8 cellular contexts compared by ENCODE assay signal in the genomic region with DNA sequence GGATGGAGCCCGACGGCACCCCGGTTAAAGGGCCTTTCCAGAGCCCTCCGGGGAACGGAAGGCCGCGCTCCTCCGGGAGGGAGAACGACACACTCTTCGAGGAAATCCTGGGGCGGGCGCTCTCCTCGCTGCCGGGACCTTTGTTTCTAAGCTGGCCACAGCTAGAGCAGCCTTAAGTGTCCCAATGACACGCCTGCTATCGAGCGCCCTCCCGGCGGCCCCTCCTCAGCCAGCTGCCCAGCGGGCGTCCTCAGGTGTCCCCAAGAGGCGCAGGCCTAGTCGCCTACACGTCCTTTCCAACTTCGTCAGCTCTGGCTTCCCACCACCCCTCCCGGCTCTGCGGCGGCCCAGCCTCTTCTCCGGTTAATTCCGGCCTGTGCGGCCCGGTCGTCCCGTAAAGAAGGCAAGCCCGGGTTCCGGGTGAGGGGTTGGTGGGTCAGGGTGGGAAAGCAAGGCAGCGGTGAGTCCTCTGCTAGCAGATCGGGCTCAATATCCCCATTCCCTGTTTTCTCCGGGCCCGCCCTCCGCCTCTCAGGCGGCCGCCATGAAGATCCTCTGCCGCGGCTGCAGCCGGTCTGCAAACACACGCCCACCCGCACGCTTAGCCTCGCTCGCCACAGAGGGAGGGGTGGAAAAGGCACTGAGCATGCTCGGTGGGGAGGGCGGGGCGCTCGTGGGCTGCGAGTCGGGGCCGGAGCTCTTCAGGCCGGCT. TPM values are rescaled to one million over a fixed set of nuclear protein-coding genes. Genes with fewer than 3 reads are reported as not detected.
A peak's percentile ranks its signal among the peaks of the same experiment; 100 is the strongest.
DNase-seq lines count a peak whose midpoint lies in the region; ATAC-seq and TF ChIP-seq lines count a peak whose summit lies in the region.

No MANE protein-coding gene starts in this region.

- H3K36me3 ChIP-seq in MG63: peaks cover 5% of the 10 kb centered on the region; the same call in 1 of the 2 replicates
- no peaks in the 10 kb centered on the region for H3K36me3 ChIP-seq in SJCRH30
- H3K36me3 ChIP-seq in gastroesophageal sphincter: no peaks in the 10 kb centered on the region

- peak overlapping the region; percentile 91 for H3K4me3 Mint-ChIP-seq in activated naive CD4-positive, alpha-beta T cell treated with anti-CD3 and anti-CD28 coated beads, Interleukin-2, amount 10 ng/mL, durations not matched to agents 7 days and 5 days

- CTCF ChIA-PET in activated naive CD4-positive, alpha-beta T cell treated with anti-CD3 and anti-CD28 coated beads, Interleukin-2, amount 10 ng/mL, durations not matched to agents 7 days and 5 days (lab: Charles Lee): interaction anchor here (0.7 to 1.4 kb wide), 2 partner anchors 186 to 188 kb away, joined by 3 to 5 read pairs; no protein-coding TSS in a partner anchor

- WGBS in gastroesophageal sphincter (ENCODE audit: low coverage in 1 of 2), 2 donors: no CpG with 5 or more reads among the region's 59 CpGs

- DNase-seq in GM04504 (ENCODE audit: low read depth) (peak; percentile 93), HCEC 1CT (peak; percentile 89), MG63 (peak; percentile 93), SJCRH30 (peak; percentile 98), nucleus accumbens (lab: John Stamatoyannopoulos, UW) (peak; percentile 17 to 96 (median 92)), superior temporal gyrus (ENCODE audit: extremely low spot score) (peak; percentile 94)
- peak; percentile 93 for DNase-seq in activated naive CD4-positive, alpha-beta T cell treated with anti-CD3 and anti-CD28 coated beads, Interleukin-2, amount 10 ng/mL, durations not matched to agents 7 days and 5 days

- H3K27ac ChIP-seq in SJCRH30 (peak overlapping the region; percentile 93), gastroesophageal sphincter (peak overlapping the region; percentile 62 to 98 (median 94))

- peak; percentile 83 for TF ChIP-seq POLR2A in gastroesophageal sphincter (IDR thresholded peaks at IDR 0.05)

- no peak for TF ChIP-seq EP300 in gastroesophageal sphincter (IDR thresholded peaks at IDR 0.05)

- no peaks in the 10 kb centered on the region for H3K27me3 Mint-ChIP-seq in activated naive CD4-positive, alpha-beta T cell treated with anti-CD3 and anti-CD28 coated beads, Interleukin-2, amount 10 ng/mL, durations not matched to agents 7 days and 5 days

- H3K27me3 ChIP-seq in MG63 (no peaks in the 10 kb centered on the region), SJCRH30 (no peaks in the 10 kb centered on the region), gastroesophageal sphincter (no peaks in the 10 kb centered on the region)

- peaks cover 8% of the 10 kb centered on the region for H3K36me3 Mint-ChIP-seq in activated naive CD4-positive, alpha-beta T cell treated with anti-CD3 and anti-CD28 coated beads, Interleukin-2, amount 10 ng/mL, durations not matched to agents 7 days and 5 days

- H3K4me3 ChIP-seq in MG63: peak overlapping the region; percentile 85
- peak overlapping the region; percentile 84 for H3K4me3 ChIP-seq in SJCRH30
- peak overlapping the region; percentile 73 to 84 for H3K4me3 ChIP-seq in gastroesophageal sphincter

- no peak for TF ChIP-seq CTCF in gastroesophageal sphincter (IDR thresholded peaks at IDR 0.05)

- no peaks in the 10 kb centered on the region for H3K9me3 Mint-ChIP-seq in activated naive CD4-positive, alpha-beta T cell treated with anti-CD3 and anti-CD28 coated beads, Interleukin-2, amount 10 ng/mL, durations not matched to agents 7 days and 5 days

- H3K27ac Mint-ChIP-seq in activated naive CD4-positive, alpha-beta T cell treated with anti-CD3 and anti-CD28 coated beads, Interleukin-2, amount 10 ng/mL, durations not matched to agents 7 days and 5 days: peak overlapping the region; percentile 92

- H3K4me1 Mint-ChIP-seq in activated naive CD4-positive, alpha-beta T cell treated with anti-CD3 and anti-CD28 coated beads, Interleukin-2, amount 10 ng/mL, durations not matched to agents 7 days and 5 days: peaks cover 45% of the 10 kb centered on the region

- ATAC-seq in gastroesophageal sphincter: peak; percentile 98

- H3K4me1 ChIP-seq in SJCRH30: peaks cover 14% of the 10 kb centered on the region
- H3K4me1 ChIP-seq in gastroesophageal sphincter: peaks cover 3 to 36% (median 12%) of the 10 kb centered on the region in 3 donors

- H3K9me3 ChIP-seq in MG63 (no peaks in the 10 kb centered on the region), SJCRH30 (replicated peaks) (no peaks in the 10 kb centered on the region), gastroesophageal sphincter (no peaks in the 10 kb centered on the region)

RNA-seq across cellular contexts. Expression of gene RAP1GDS1, which starts 0.4 kb away (rescaled TPM):
- total RNA-seq in MG63 (2014; rRNA removed; shearing (Covaris generic); ENCODE audit: low replicate concordance): 59.4 and 119 TPM in 2 replicates
- total RNA-seq in SJCRH30 (2014; rRNA removed; shearing (Covaris generic)): 59.3 and 73.0 TPM in 2 replicates
- total RNA-seq in gastroesophageal sphincter: 10 to 100 TPM; 30.9 to 46.1 (median 40.5) TPM

Comparison
In these comparisons a context has a peak if more than half of its experiments do, and no peak if none do; other contexts are left out.
1. Peak in every context shown above with its lines: DNase-seq, ATAC-seq, H3K4me3 ChIP-seq and H3K27ac ChIP-seq.